1 cellular context compared by ENCODE assay signal in genomic region chr18:58186258-58186948, GRCh38.
TF ChIP-seq lines count a peak whose summit lies in the region.

No MANE protein-coding gene starts in this region.

TF ChIP-seq in IMR-90, 13 proteins besides CTCF, POLR2A, EP300 and RAD21:
- TF ChIP-seq FOS (IDR thresholded peaks at IDR 0.05; ENCODE audit: low read depth, low read length): peak; percentile 5; the same call in 1 of the 2 replicates
- peak; percentile 46; the same call in 1 of the 2 replicates for TF ChIP-seq USF2 (IDR thresholded peaks at IDR 0.05; ENCODE audit: low read depth, low read length)
- no peak for TF ChIP-seq CHD1 (IDR thresholded peaks at IDR 0.05; ENCODE audit: low read depth, low read length)
- no peak for TF ChIP-seq MXI1 (IDR thresholded peaks at IDR 0.05; ENCODE audit: borderline replicate concordance, low read depth, low read length)
